ENCODE assay signal across 9 cellular contexts in the genomic region with DNA sequence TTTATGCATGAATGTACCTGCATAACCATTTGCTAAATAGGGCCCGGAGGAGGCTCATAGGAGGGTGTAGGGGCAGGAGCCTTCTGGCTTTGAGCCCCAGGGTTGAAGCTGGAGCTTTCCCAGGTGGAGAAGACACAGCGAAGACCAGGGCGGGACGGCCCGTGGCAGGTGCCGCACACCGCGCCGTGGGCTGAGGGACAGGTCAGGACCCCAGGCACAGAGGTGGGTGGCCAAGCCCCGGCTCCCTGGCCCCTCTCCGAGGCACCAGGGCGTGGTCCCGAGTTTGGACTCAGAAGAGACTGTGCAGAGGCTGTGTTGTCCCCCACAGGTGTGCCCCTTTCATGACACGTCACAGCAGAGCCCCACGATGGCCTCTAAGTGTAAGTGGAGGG. TPM values are rescaled to one million over a fixed set of nuclear protein-coding genes. Genes with fewer than 3 reads are reported as not detected.
A peak's percentile ranks its signal among the peaks of the same experiment; 100 is the strongest.
DNase-seq lines count a peak whose midpoint lies in the region; ATAC-seq and TF ChIP-seq lines count a peak whose summit lies in the region.
"Had no signal": no experiment of that assay in that cellular context is flagged by ENCODE, and none has a peak within 500 bp of the region (broad histone marks: within the 10 kb centered on the region; RNA-seq: fewer than 3 reads in every experiment).

No MANE protein-coding gene starts in this region.

- 0 out of 2 replicates have a peak, but pooled peaks cover 2% of the 10 kb centered on the region for H3K4me1 ChIP-seq in IMR-90 (ENCODE audit: control insufficient read depth, insufficient read depth, low read length)
- peaks cover 15 to 35% (median 30%) of the 10 kb centered on the region in 4 donors for H3K4me1 ChIP-seq in esophagus muscularis mucosa

- TF ChIP-seq POLR2A in IMR-90 (IDR thresholded peaks at IDR 0.05; ENCODE audit: low read depth, low read length) (no peak), esophagus muscularis mucosa (IDR thresholded peaks at IDR 0.05; ENCODE audit: low read depth) (no peak)

- H4K91ac ChIP-seq in IMR-90 (ENCODE audit: insufficient read depth, low read depth, low read length): no peak overlapping the region

- H3K18ac ChIP-seq in IMR-90 (ENCODE audit: low read depth, low read length): no peak overlapping the region

- no peak overlapping the region for H2BK15ac ChIP-seq in IMR-90 (ENCODE audit: low read depth, low read length)

- no peak for DNase-seq in IMR-90
- DNase-seq in esophagus muscularis mucosa (ENCODE audit: extremely low spot score): no peak
- no peak for DNase-seq in stimulated activated effector memory CD8-positive, alpha-beta T cell treated with anti-CD3 and anti-CD28 coated beads, Interleukin-12 subunit alpha, Interleukin-12 subunit beta, amount 100 ng/mL, for 72 hours (ENCODE audit: low spot score in 2 of 2)
- no peak for DNase-seq in NCI-H1417 (lab: John Stamatoyannopoulos, UW)
- no peak for DNase-seq in HT-29 (ENCODE audit: low spot score)
- DNase-seq in activated effector memory CD4-positive, alpha-beta T cell treated with anti-CD3 and anti-CD28 coated beads, Interleukin-2, amount 50 U/mL, for 16 hours: no peak

- H2BK5ac ChIP-seq in IMR-90 (ENCODE audit: low read depth, low read length, poor library complexity, severe bottlenecking): no peak overlapping the region

- H3K27ac ChIP-seq in IMR-90 (ENCODE audit: insufficient read depth, low read length) (no peak overlapping the region), esophagus muscularis mucosa (replicated peaks in 1 of 4) (peak overlapping the region in 1 of 4 donors; percentile 40)

- H3K9ac ChIP-seq in IMR-90 (ENCODE audit: low read depth, low read length): no peak overlapping the region; the same call in 1 of the 2 replicates

- peak overlapping the region; percentile 62; the same call in 1 of the 2 replicates for H4K5ac ChIP-seq in IMR-90 (ENCODE audit: low read depth, low read length)

- peak overlapping the region; percentile 74 for H2AK9ac ChIP-seq in IMR-90 (replicated peaks; ENCODE audit: low read depth, low read length, poor library complexity)

- H3K36me3 Mint-ChIP-seq in stimulated activated effector memory CD8-positive, alpha-beta T cell treated with anti-CD3 and anti-CD28 coated beads, Interleukin-12 subunit alpha, Interleukin-12 subunit beta, amount 100 ng/mL, for 72 hours: no peaks in the 10 kb centered on the region

- no peaks in the 10 kb centered on the region for H3K79me1 ChIP-seq in IMR-90 (ENCODE audit: low read depth in 1 of 2, low read length in 2 of 2)

- peak overlapping the region; percentile 41; the same call in 1 of the 2 replicates for H3K4ac ChIP-seq in IMR-90 (ENCODE audit: low read depth, low read length)

- in situ Hi-C loops in IMR-90 (cut with MboI; ENCODE audit: low sequenced_read_pairs): loop anchor here (5.0 kb wide), 1 partner anchor 61 kb away; no protein-coding TSS in a partner anchor

- H3K36me3 ChIP-seq in IMR-90 (ENCODE audit: control insufficient read depth, insufficient read depth, low read length) (no peaks in the 10 kb centered on the region), esophagus muscularis mucosa (no peaks in the 10 kb centered on the region)
- H3K36me3 ChIP-seq: MG63 had no signal

- peak overlapping the region in 1 of 2 experiments; percentile 74; a peak in 2 of 4 replicates for H4K8ac ChIP-seq in IMR-90 (ENCODE audit: low read depth in 2 of 2, low read length in 2 of 2)

- peak; percentile 4 for ATAC-seq in GM19468 (IDR thresholded peaks at IDR 0.05; ENCODE audit: extremely low read depth, unreplicated experiment)
- peak; percentile 22 for ATAC-seq in IMR-90 (ENCODE audit: low read depth)
- no peak for ATAC-seq in stimulated activated effector memory CD8-positive, alpha-beta T cell treated with anti-CD3 and anti-CD28 coated beads, Interleukin-12 subunit alpha, Interleukin-12 subunit beta, amount 100 ng/mL, for 72 hours
- no peak for ATAC-seq in GM19328 (IDR thresholded peaks at IDR 0.05; ENCODE audit: unreplicated experiment)

- POLR2A ChIA-PET in IMR-90 (lab: Charles Lee; ENCODE audit: unreplicated experiment): no interaction called here

- CTCF ChIA-PET in IMR-90 (lab: Yijun Ruan, JAX): no interaction called here

- H2BK20ac ChIP-seq in IMR-90 (ENCODE audit: low read depth, low read length): no peak overlapping the region

- no peaks in the 10 kb centered on the region for H3K9me3 Mint-ChIP-seq in stimulated activated effector memory CD8-positive, alpha-beta T cell treated with anti-CD3 and anti-CD28 coated beads, Interleukin-12 subunit alpha, Interleukin-12 subunit beta, amount 100 ng/mL, for 72 hours

- H3K4me3 Mint-ChIP-seq in stimulated activated effector memory CD8-positive, alpha-beta T cell treated with anti-CD3 and anti-CD28 coated beads, Interleukin-12 subunit alpha, Interleukin-12 subunit beta, amount 100 ng/mL, for 72 hours: peak overlapping the region; percentile 14

- H2AFZ ChIP-seq in IMR-90 (replicated peaks; ENCODE audit: low read length, poor library complexity): peak overlapping the region; percentile 88

- no peaks in the 10 kb centered on the region for H3K9me1 ChIP-seq in IMR-90 (ENCODE audit: insufficient read depth, low read length)

- WGBS in IMR-90 (ENCODE audit: extremely low coverage in 2 of 2, insufficient read length in 1 of 2), 2 experiments: 42% methylated on average over 7 of the region's 15 CpGs; no CpG with 5 or more reads in 1 of the 2 experiments
- 63% methylated on average over 15 of the region's 15 CpGs for WGBS in esophagus muscularis mucosa

- H2AK5ac ChIP-seq in IMR-90 (ENCODE audit: low read depth, low read length): no peak overlapping the region

- H3K4me2 ChIP-seq in IMR-90 (ENCODE audit: low read depth, low read length): peak overlapping the region; percentile 75

- H2BK120ac ChIP-seq in IMR-90 (ENCODE audit: low read depth, low read length): no peak overlapping the region

- no peak overlapping the region for H3K56ac ChIP-seq in IMR-90 (ENCODE audit: extremely low read depth, insufficient read depth, low read length)

- H3K4me3 ChIP-seq in IMR-90 (ENCODE audit: insufficient read depth, low read depth, low read length) (peak overlapping the region; percentile 15; the same call in 1 of the 2 replicates), esophagus muscularis mucosa (peak overlapping the region; percentile 9 to 43 (median 22))
- H3K4me3 ChIP-seq: MG63 had no signal

- H3K27ac Mint-ChIP-seq in stimulated activated effector memory CD8-positive, alpha-beta T cell treated with anti-CD3 and anti-CD28 coated beads, Interleukin-12 subunit alpha, Interleukin-12 subunit beta, amount 100 ng/mL, for 72 hours: no peak overlapping the region

- BruUV-seq in IMR-90 (replicated peaks; lab: Mats Ljungman, UMichigan): no TSS peak

- dilution Hi-C loops in IMR-90 (cut with HindIII; ENCODE audit: low sequenced_read_pairs, unreplicated experiment): no loop called here

- no peak overlapping the region for H3K23ac ChIP-seq in IMR-90 (ENCODE audit: low read depth, low read length)

- TF ChIP-seq EP300 in esophagus muscularis mucosa (IDR thresholded peaks at IDR 0.05): no peak

- no peak for TF ChIP-seq CTCF in IMR-90 (conservative IDR thresholded peaks at IDR 0.05; ENCODE audit: low read depth, low read length)
- TF ChIP-seq CTCF in esophagus muscularis mucosa (IDR thresholded peaks at IDR 0.05): no peak

- TF ChIP-seq RAD21 in IMR-90 (IDR thresholded peaks at IDR 0.05; ENCODE audit: low read length): no peak

- H3K9me3 ChIP-seq in IMR-90 (ENCODE audit: control insufficient read depth, insufficient read depth, low read length): no peaks in the 10 kb centered on the region
- H3K9me3 ChIP-seq in esophagus muscularis mucosa: no peaks in the 10 kb centered on the region
- H3K9me3 ChIP-seq: MG63 had no signal

- H3K4me1 Mint-ChIP-seq in stimulated activated effector memory CD8-positive, alpha-beta T cell treated with anti-CD3 and anti-CD28 coated beads, Interleukin-12 subunit alpha, Interleukin-12 subunit beta, amount 100 ng/mL, for 72 hours: peaks cover 6% of the 10 kb centered on the region

- no peaks in the 10 kb centered on the region for H4K20me1 ChIP-seq in IMR-90 (ENCODE audit: insufficient read depth, low read length)

- intact Hi-C loops in IMR-90 (cut with micrococcal nuclease): loop anchor here (1.0 kb wide), 2 partner anchors 65 to 230 kb away; no protein-coding TSS in a partner anchor
- intact Hi-C loops in esophagus muscularis mucosa (cut with DNase I): loop anchor here (1.0 to 2.0 kb wide), 2 partner anchors 65 to 229 kb away; no protein-coding TSS in a partner anchor

- no peak overlapping the region for H3K14ac ChIP-seq in IMR-90 (replicated peaks; ENCODE audit: low read depth, low read length)

- H3K27me3 ChIP-seq in IMR-90 (ENCODE audit: control insufficient read depth, insufficient read depth, low read length): peaks cover 9% of the 10 kb centered on the region; the same call in 1 of the 2 replicates
- peaks cover 0 to 19% (median 0%) of the 10 kb centered on the region in 4 donors for H3K27me3 ChIP-seq in esophagus muscularis mucosa
- H3K27me3 ChIP-seq: MG63 had no signal

TF ChIP-seq in IMR-90, 13 proteins besides CTCF, POLR2A, EP300 and RAD21:
- TF ChIP-seq, protein P1, sequence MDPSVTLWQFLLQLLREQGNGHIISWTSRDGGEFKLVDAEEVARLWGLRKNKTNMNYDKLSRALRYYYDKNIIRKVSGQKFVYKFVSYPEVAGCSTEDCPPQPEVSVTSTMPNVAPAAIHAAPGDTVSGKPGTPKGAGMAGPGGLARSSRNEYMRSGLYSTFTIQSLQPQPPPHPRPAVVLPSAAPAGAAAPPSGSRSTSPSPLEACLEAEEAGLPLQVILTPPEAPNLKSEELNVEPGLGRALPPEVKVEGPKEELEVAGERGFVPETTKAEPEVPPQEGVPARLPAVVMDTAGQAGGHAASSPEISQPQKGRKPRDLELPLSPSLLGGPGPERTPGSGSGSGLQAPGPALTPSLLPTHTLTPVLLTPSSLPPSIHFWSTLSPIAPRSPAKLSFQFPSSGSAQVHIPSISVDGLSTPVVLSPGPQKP (IDR thresholded peaks at IDR 0.05; ENCODE audit: borderline replicate concordance, low read depth, low read length): no peak
- TF ChIP-seq MAFK (IDR thresholded peaks at IDR 0.05; ENCODE audit: low read depth, low read length) (no peak), MXI1 (IDR thresholded peaks at IDR 0.05; ENCODE audit: borderline replicate concordance, low read depth, low read length) (no peak), RFX5 (IDR thresholded peaks at IDR 0.05; ENCODE audit: low read depth, low read length) (no peak)

RNA-seq across cellular contexts. Expression of a gene that starts 56.5 kb away (rescaled TPM):
- total RNA-seq in IMR-90 (2012; rRNA removed): 1.9 and 2.2 TPM in 2 replicates
- polyA plus RNA-seq in IMR-90 (2012; rRNA removed): 1.7 and 2.1 TPM in 2 replicates
- 2.2 and 3.6 TPM in 2 replicates for polyA plus RNA-seq in IMR-90 (2012; cell fraction: cytosol; rRNA removed)
- 1.8 and 4.6 TPM in 2 replicates for polyA plus RNA-seq in IMR-90 (2012; cell fraction: nucleus; rRNA removed; ENCODE audit: low replicate concordance)
- 10 to 100 TPM; 11.8 to 25.5 (median 14.3) TPM for total RNA-seq in esophagus muscularis mucosa
- 73.4 and 79.9 TPM in 2 replicates for total RNA-seq in HT-29 (2014; rRNA removed; shearing (Covaris generic))

Comparison
In these comparisons a context has a peak if more than half of its experiments do, and no peak if none do; other contexts are left out.
1. ATAC-seq: peak in GM19468 (single experiment) and IMR-90 (single experiment); none in stimulated activated effector memory CD8-positive, alpha-beta T cell treated with anti-CD3 and anti-CD28 coated beads, Interleukin-12 subunit alpha, Interleukin-12 subunit beta, amount 100 ng/mL, for 72 hours (single experiment) and GM19328 (single experiment).